16 cellular contexts compared by ENCODE assay signal in genomic region chr11:83120328-83120727, GRCh38. TPM values are rescaled to one million over a fixed set of nuclear protein-coding genes. Genes with fewer than 3 reads are reported as not detected.
DNase-seq lines count a peak whose midpoint lies in the region; TF ChIP-seq lines count a peak whose summit lies in the region.
"Had no signal": no experiment of that assay in that cellular context is flagged by ENCODE, and none has a peak within 500 bp of the region (broad histone marks: within the 10 kb centered on the region; RNA-seq: fewer than 3 reads in every experiment).

No MANE protein-coding gene starts in this region.

- intact Hi-C loops in prostate gland (cut with DNase I): loop anchor here (2.0 kb wide), 1 partner anchor 36 kb away; the partner anchor contains the start of gene PCF11
- intact Hi-C loops in adrenal gland (cut with DNase I): no loop called here

- H3K9me3 ChIP-seq in prostate gland (no peaks in the 10 kb centered on the region), adrenal gland (replicated peaks in 1 of 3) (no peaks in the 10 kb centered on the region)
- H3K9me3 ChIP-seq: BLaER1, SJCRH30, thoracic aorta had no signal

- TF ChIP-seq POLR2A in prostate gland (IDR thresholded peaks at IDR 0.05): no peak
- TF ChIP-seq POLR2A in adrenal gland (IDR thresholded peaks at IDR 0.05): no peak

- peak; percentile 60 for DNase-seq in EH (ENCODE audit: low read depth)
- DNase-seq in HCEC 1CT: peak; percentile 11
- peak; percentile 28 for DNase-seq in dedifferentiated amniotic fluid mesenchymal stem cell (ENCODE audit: extremely low spot score)
- no peak for DNase-seq in prostate gland (ENCODE audit: low spot score)
- no peak for DNase-seq in foreskin melanocyte
- no peak for DNase-seq in adrenal gland
- DNase-seq in GM13977 (ENCODE audit: low spot score): no peak
- DNase-seq: activated CD4-positive, CD25-positive, alpha-beta regulatory T cell; caudate nucleus; islet precursor cell; NCI-H1105; NCI-H69; retina; SJCRH30 had no signal

- H3K4me1 ChIP-seq in prostate gland (replicated peaks) (no peaks in the 10 kb centered on the region), adrenal gland (replicated peaks in 1 of 2) (peaks cover 0 to 18% of the 10 kb centered on the region in 2 donors)
- H3K4me1 ChIP-seq: SJCRH30 had no signal

- H3K4me3 ChIP-seq in prostate gland (no peak overlapping the region), adrenal gland (no peak overlapping the region)
- H3K4me3 ChIP-seq: BLaER1, SJCRH30, thoracic aorta had no signal

- no peaks in the 10 kb centered on the region for H3K27me3 ChIP-seq in prostate gland (replicated peaks; ENCODE audit: insufficient read depth)
- H3K27me3 ChIP-seq in adrenal gland: no peaks in the 10 kb centered on the region
- H3K27me3 ChIP-seq: BLaER1, SJCRH30 had no signal

- no peaks in the 10 kb centered on the region for H3K36me3 ChIP-seq in prostate gland
- no peaks in the 10 kb centered on the region for H3K36me3 ChIP-seq in adrenal gland (replicated peaks in 1 of 2)
- H3K36me3 ChIP-seq: BLaER1, SJCRH30, thoracic aorta had no signal

- TF ChIP-seq CTCF in prostate gland (IDR thresholded peaks at IDR 0.05): no peak
- TF ChIP-seq CTCF in adrenal gland (IDR thresholded peaks at IDR 0.05): no peak
- TF ChIP-seq CTCF in GM13977 (IDR thresholded peaks at IDR 0.05; ENCODE audit: extremely low read depth, insufficient read depth, missing control alignments): no peak

- in situ Hi-C loops in GM13977 (cut with MboI; ENCODE audit: low pct_unique_long_range_greater_than_20kb, low sequenced_read_pairs, unreplicated experiment): no loop called here

- H3K27ac ChIP-seq in prostate gland (peak overlapping the region; percentile 38 to 44), adrenal gland (no peak overlapping the region)
- H3K27ac ChIP-seq: BLaER1, SJCRH30, thoracic aorta had no signal

RNA-seq across cellular contexts. Expression of gene PCF11, which starts 36.6 kb away (rescaled TPM):
- total RNA-seq in prostate gland: 10 to 100 TPM; 64.1 to 75.2 TPM
- total RNA-seq in adrenal gland: 10 to 100 TPM; 20.2 to 62.8 (median 47.3) TPM
- polyA plus RNA-seq in adrenal gland: 10 to 100 TPM; 40.0 to 46.9 (median 46.8) TPM

RNA-seq across cellular contexts. Expression of gene RAB30, which starts 48.6 kb away (rescaled TPM):
- total RNA-seq in prostate gland (10 to 100 TPM; 13.3 to 15.9 TPM), adrenal gland (10 to 100 TPM; 24.5 to 69.4 (median 43.1) TPM)
- 10 to 100 TPM in 1 of 3 donors, 1 to 10 TPM in 2; 5.1 to 55.4 (median 5.4) TPM for polyA plus RNA-seq in adrenal gland

Comparison
In these comparisons a context has a peak if more than half of its experiments do, and no peak if none do; other contexts are left out.
1. DNase-seq: peak in EH (single experiment), HCEC 1CT (single experiment) and dedifferentiated amniotic fluid mesenchymal stem cell (single experiment); none in prostate gland (single experiment), foreskin melanocyte (single experiment), adrenal gland (0 of 7) and GM13977 (single experiment).
2. H3K27ac ChIP-seq: peak in prostate gland (2 of 2); none in adrenal gland (0 of 5).